ENCODE assay signal across 23 cellular contexts in the genomic region with DNA sequence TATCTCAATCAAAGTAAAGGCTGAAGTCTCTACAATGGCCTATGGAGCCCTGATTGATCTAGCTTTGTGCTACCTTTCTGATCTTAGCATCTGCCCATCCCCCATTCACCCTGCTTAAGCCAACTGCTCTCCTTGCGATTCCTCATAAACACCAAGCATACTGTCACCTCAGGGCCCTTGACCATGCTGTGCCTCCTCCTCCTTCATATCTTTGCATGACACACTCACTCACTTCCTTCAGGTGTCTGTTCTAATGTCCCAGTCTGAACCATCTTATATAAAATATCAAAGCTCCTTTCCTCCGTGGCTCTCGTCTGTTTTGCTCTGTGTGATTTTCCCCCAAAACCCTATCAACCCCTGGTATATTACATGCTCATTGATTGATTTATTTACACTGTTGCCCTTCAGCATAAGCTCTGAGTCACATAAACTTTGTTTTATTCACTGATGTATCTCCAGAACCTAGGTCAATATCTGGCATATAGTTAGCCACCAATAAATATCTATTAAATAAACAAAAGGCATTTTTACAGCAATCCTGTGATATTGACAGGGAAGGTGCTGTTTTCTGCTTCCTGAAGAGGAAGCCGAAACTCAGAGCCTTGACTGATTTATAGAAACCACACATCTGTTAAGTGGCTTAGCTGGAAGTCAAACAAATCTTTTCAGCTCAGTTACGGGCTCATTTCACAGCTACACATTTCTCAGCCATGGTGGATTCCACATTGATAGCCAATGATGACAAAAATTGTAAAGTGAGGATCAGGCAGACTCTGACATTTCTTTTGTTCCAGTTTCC.
DNase-seq lines count a peak whose midpoint lies in the region; ATAC-seq and TF ChIP-seq lines count a peak whose summit lies in the region.
"Had no signal": no experiment of that assay in that cellular context is flagged by ENCODE, and none has a peak within 500 bp of the region (broad histone marks: within the 10 kb centered on the region; RNA-seq: fewer than 3 reads in every experiment).

No MANE protein-coding gene starts in this region.

- no peak for ATAC-seq in HG03469 (IDR thresholded peaks at IDR 0.05; ENCODE audit: unreplicated experiment)
- ATAC-seq: heart right ventricle, WTC11 had no signal

- peaks cover 23% of the 10 kb centered on the region for H3K4me1 Mint-ChIP-seq in nephron progenitor cell

- no peaks in the 10 kb centered on the region for H3K36me3 Mint-ChIP-seq in nephron progenitor cell (ENCODE audit: low read depth)
- H3K36me3 Mint-ChIP-seq: WTC11 had no signal

- H3K27me3 Mint-ChIP-seq in nephron progenitor cell (ENCODE audit: low read depth, poor library complexity), result no peaks in the 10 kb centered on the region

- TF ChIP-seq CTCF in LNCaP clone FGC (IDR thresholded peaks at IDR 0.05; ENCODE audit: control insufficient read depth, extremely low read depth, insufficient read depth) (no peak), nephron progenitor cell (IDR thresholded peaks at IDR 0.05) (no peak)

- no peak overlapping the region for H3K4me3 Mint-ChIP-seq in nephron progenitor cell
- H3K4me3 Mint-ChIP-seq: WTC11 had no signal

- H3K27ac Mint-ChIP-seq in nephron progenitor cell, result peak overlapping the region; percentile 30
- H3K27ac Mint-ChIP-seq: WTC11 had no signal

- DNase-seq in Daoy (ENCODE audit: low read depth) (peak; percentile 44), LNCaP clone FGC (ENCODE audit: low read depth) (peak; percentile 67), astrocyte of the hippocampus (ENCODE audit: low read depth, low spot score) (peak; percentile 27), nephron progenitor cell (no peak), AG08395 (ENCODE audit: low spot score) (no peak), NCI-H1436 treated with DMSO at 0.1 percent for 48 hours (lab: John Stamatoyannopoulos, UW) (no peak), DMS79 treated with DMSO at 0.1 percent for 48 hours (lab: John Stamatoyannopoulos, UW) (no peak)
- DNase-seq: activated CD4-positive, alpha-beta T cell treated with anti-CD3 and anti-CD28 coated beads, Interleukin-2, amount 50 U/mL, for 1 hour; activated naive CD4-positive, alpha-beta T cell treated with anti-CD3 and anti-CD28 coated beads, Interleukin-2, amount 50 U/mL, for 16 hours; aorta; central memory CD4-positive, alpha-beta T cell; COR-L47; DND-41; heart right ventricle; Karpas-422; NCI-H2029; NCI-H226; NCI-H82; nucleus accumbens; substantia nigra had no signal

- H3K4me3 ChIP-seq in LNCaP clone FGC (ENCODE audit: low read depth, low read length), result no peak overlapping the region
- H3K4me3 ChIP-seq: BLaER1, heart right ventricle had no signal

- peaks cover 3% of the 10 kb centered on the region for H3K9me3 Mint-ChIP-seq in nephron progenitor cell

Comparison
In these comparisons a context has a peak if more than half of its experiments do, and no peak if none do; other contexts are left out.
1. DNase-seq: peak in Daoy (single experiment), LNCaP clone FGC (single experiment) and astrocyte of the hippocampus (single experiment); none in nephron progenitor cell (single experiment), AG08395 (single experiment), NCI-H1436 treated with DMSO at 0.1 percent for 48 hours (single experiment) and DMS79 treated with DMSO at 0.1 percent for 48 hours (single experiment).